Comparison of ENCODE assay signal across 25 cellular contexts in the genomic region with DNA sequence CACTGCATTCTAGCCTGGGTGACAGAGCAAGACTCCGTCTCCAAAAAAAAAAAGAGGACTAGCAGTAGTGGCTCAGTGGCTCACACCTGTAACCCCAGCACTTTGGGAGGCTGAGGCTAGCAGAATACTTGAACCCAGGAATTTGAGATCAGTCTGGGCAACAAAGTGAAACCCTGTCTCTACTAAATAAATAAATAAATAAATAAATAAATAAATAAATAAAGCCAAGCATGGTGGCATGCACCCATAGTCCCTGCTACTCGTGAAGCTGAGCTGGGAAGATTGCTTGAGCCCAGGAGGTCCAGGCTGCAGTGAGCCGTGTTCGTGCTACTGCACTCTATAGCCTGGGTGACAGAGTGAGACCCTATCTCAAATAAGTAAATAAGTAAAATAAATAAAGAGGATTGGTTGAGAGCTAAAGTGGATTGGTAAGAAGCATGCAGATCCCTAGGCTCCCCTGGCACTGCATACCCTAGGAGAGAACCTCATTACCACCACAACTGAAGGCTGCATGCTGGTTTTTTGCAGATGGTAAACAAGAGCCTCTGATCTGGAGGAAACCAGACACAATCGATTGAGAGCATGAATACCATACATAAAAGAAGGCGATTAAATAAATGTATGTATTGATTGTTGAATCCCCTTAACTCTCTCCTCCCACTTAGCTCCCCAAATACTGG.
"Had no signal": no experiment of that assay in that cellular context is flagged by ENCODE, and none has a peak within 500 bp of the region (broad histone marks: within the 10 kb centered on the region; RNA-seq: fewer than 3 reads in every experiment).

No MANE protein-coding gene starts in this region.

- H3K36me3 ChIP-seq: ascending aorta had no signal

- H3K27ac Mint-ChIP-seq: activated CD4-positive, alpha-beta T cell treated with anti-CD3 and anti-CD28 coated beads for 36 hours; activated naive CD4-positive, alpha-beta T cell treated with anti-CD3 and anti-CD28 coated beads, Interleukin-2, amount 50 U/mL, for 72 hours; activated naive CD8-positive, alpha-beta T cell treated with anti-CD3 and anti-CD28 coated beads, Interleukin-2, amount 50 U/mL, for 24 hours; T-cell had no signal

- H3K4me3 ChIP-seq: ascending aorta, body of pancreas, SK-N-MC had no signal

- H3K4me1 ChIP-seq: ascending aorta, body of pancreas had no signal

- H3K27ac ChIP-seq: ascending aorta, body of pancreas, KMS-11, SK-N-MC had no signal

- H3K9me3 Mint-ChIP-seq: activated naive CD4-positive, alpha-beta T cell treated with anti-CD3 and anti-CD28 coated beads, Interleukin-2, amount 50 U/mL, for 72 hours; activated naive CD8-positive, alpha-beta T cell treated with anti-CD3 and anti-CD28 coated beads, Interleukin-2, amount 50 U/mL, for 24 hours; activated T-cell treated with anti-CD3 and anti-CD28 coated beads, Interleukin-2, amount 50 U/mL, for 4 hours; T-cell had no signal

- H3K36me3 Mint-ChIP-seq: activated naive CD4-positive, alpha-beta T cell treated with anti-CD3 and anti-CD28 coated beads, Interleukin-2, amount 50 U/mL, for 72 hours; T-cell had no signal

- DNase-seq: activated CD4-positive, alpha-beta T cell treated with anti-CD3 and anti-CD28 coated beads for 36 hours; activated effector memory CD4-positive, alpha-beta T cell treated with anti-CD3 and anti-CD28 coated beads, Interleukin-2, amount 50 U/mL, for 16 hours; activated naive CD4-positive, alpha-beta T cell treated with Interleukin-2 at 50 U/mL for 16 hours; activated naive CD8-positive, alpha-beta T cell treated with anti-CD3 and anti-CD28 coated beads, Interleukin-2, amount 50 U/mL, for 24 hours; activated T-cell treated with anti-CD3 and anti-CD28 coated beads, Interleukin-2, amount 50 U/mL, for 4 hours; amniotic stem cell; body of pancreas; central memory CD4-positive, alpha-beta T cell; NCI-H1092 treated with DMSO at 0.1 percent for 48 hours; NCI-H1417 treated with DMSO at 0.1 percent for 48 hours; NCI-H187; NCI-H2081; NCI-H446; NCI-H524; NCI-H82; RPMI8226; T-cell; T-helper 2 cell; T1000 had no signal

- H3K9me3 ChIP-seq: ascending aorta, body of pancreas had no signal

- H3K4me3 Mint-ChIP-seq: activated CD4-positive, alpha-beta T cell treated with anti-CD3 and anti-CD28 coated beads for 36 hours; activated naive CD8-positive, alpha-beta T cell treated with anti-CD3 and anti-CD28 coated beads, Interleukin-2, amount 50 U/mL, for 24 hours; activated T-cell treated with anti-CD3 and anti-CD28 coated beads, Interleukin-2, amount 50 U/mL, for 4 hours; T-cell had no signal

- ATAC-seq: activated CD4-positive, alpha-beta T cell treated with anti-CD3 and anti-CD28 coated beads for 36 hours; activated naive CD4-positive, alpha-beta T cell treated with anti-CD3 and anti-CD28 coated beads, Interleukin-2, amount 50 U/mL, for 72 hours; activated naive CD8-positive, alpha-beta T cell treated with anti-CD3 and anti-CD28 coated beads, Interleukin-2, amount 50 U/mL, for 24 hours; activated T-cell treated with anti-CD3 and anti-CD28 coated beads, Interleukin-2, amount 50 U/mL, for 4 hours; body of pancreas; Panc1; Right ventricle myocardium inferior; T-cell had no signal
